Comparison of ENCODE assay signal across 1 cellular context in the genomic region with DNA sequence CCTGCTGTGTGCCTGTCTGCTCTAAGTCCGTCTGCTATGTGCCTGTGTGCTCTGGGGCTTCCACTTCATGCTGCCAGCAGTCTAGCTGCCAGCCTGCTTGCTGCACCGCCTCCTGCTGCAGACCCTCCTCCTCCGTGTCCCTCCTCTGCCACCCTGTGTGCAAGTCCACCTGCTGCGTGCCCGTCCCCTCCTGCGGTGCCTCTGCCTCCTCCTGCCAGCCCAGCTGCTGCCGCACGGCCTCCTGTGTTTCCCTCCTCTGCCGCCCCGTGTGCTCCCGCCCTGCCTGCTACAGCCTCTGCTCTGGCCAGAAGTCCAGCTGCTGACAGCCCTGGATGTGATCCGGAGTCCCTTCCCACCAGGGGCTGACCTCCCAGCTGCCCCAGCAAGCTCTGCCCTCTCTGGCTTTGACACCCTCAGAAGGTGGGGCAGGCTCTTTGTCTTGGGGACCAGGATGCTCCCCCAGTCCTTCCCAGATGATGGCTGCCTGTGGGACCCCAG.
TF ChIP-seq lines count a peak whose summit lies in the region.

No MANE protein-coding gene starts in this region.

TF ChIP-seq in HEK293, 187 proteins besides CTCF, POLR2A, EP300 and RAD21:
- peak; percentile 5; the same call in 1 of the 2 replicates for TF ChIP-seq ZIC2 (tag by site-specific recombination; IDR thresholded peaks at IDR 0.05)
TF ChIP-seq in HEK293: peak in this region for 1; not testable (repeated sequence) for 186.
